In genomic region chr5:174159327-174160247, GRCh38 we compare ENCODE assay signal across 16 cellular contexts.
DNase-seq lines count a peak whose midpoint lies in the region; ATAC-seq and TF ChIP-seq lines count a peak whose summit lies in the region.
"Had no signal": no experiment of that assay in that cellular context is flagged by ENCODE, and none has a peak within 500 bp of the region (broad histone marks: within the 10 kb centered on the region; RNA-seq: fewer than 3 reads in every experiment).

No MANE protein-coding gene starts in this region.

- 76% methylated on average over 11 of the region's 12 CpGs for WGBS in esophagus muscularis mucosa

- no peak overlapping the region for H3K4me3 ChIP-seq in brain microvascular endothelial cell (ENCODE audit: low read depth, low read length)
- H3K4me3 ChIP-seq in esophagus muscularis mucosa: no peak overlapping the region
- H3K4me3 ChIP-seq: BLaER1, GM23338, mucosa of descending colon, psoas muscle, thyroid gland had no signal

- TF ChIP-seq CTCF in brain microvascular endothelial cell (IDR thresholded peaks at IDR 0.05; ENCODE audit: low read depth, low read length, missing control alignments): no peak
- TF ChIP-seq CTCF in esophagus muscularis mucosa (IDR thresholded peaks at IDR 0.05): no peak

- H3K27me3 ChIP-seq in brain microvascular endothelial cell (replicated peaks) (no peaks in the 10 kb centered on the region), esophagus muscularis mucosa (peaks cover 0 to 4% (median 0%) of the 10 kb centered on the region in 4 donors)
- H3K27me3 ChIP-seq: BLaER1, thyroid gland had no signal

- H3K36me3 ChIP-seq in brain microvascular endothelial cell (replicated peaks): no peaks in the 10 kb centered on the region
- no peaks in the 10 kb centered on the region for H3K36me3 ChIP-seq in esophagus muscularis mucosa
- H3K36me3 ChIP-seq: BLaER1, thyroid gland had no signal

- peaks cover 0 to 14% (median 6%) of the 10 kb centered on the region in 4 donors for H3K9me3 ChIP-seq in esophagus muscularis mucosa
- H3K9me3 ChIP-seq: BLaER1, psoas muscle, thyroid gland had no signal

- DNase-seq in AG20443 (ENCODE audit: low spot score): peak; percentile 78
- DNase-seq in LoVo (ENCODE audit: low spot score): peak; percentile 43
- DNase-seq in brain microvascular endothelial cell: peak; percentile 14
- DNase-seq in kidney tubule cell (ENCODE audit: low spot score): peak; percentile 60
- no peak for DNase-seq in NK-92 (lab: John Stamatoyannopoulos, UW; ENCODE audit: unreplicated experiment)
- DNase-seq in HuH-7.5 (ENCODE audit: low spot score): no peak
- DNase-seq in esophagus muscularis mucosa (ENCODE audit: extremely low spot score): no peak
- DNase-seq: activated naive CD4-positive, alpha-beta T cell treated with Interleukin-2 at 50 U/mL for 16 hours; cerebellar nuclear complex; MM.1S; mucosa of descending colon; thyroid gland had no signal

- H3K27ac ChIP-seq in brain microvascular endothelial cell (no peak overlapping the region), esophagus muscularis mucosa (replicated peaks in 1 of 4) (no peak overlapping the region)
- H3K27ac ChIP-seq: BLaER1, psoas muscle, thyroid gland had no signal

- no peaks in the 10 kb centered on the region for H3K4me1 ChIP-seq in esophagus muscularis mucosa
- H3K4me1 ChIP-seq: BLaER1, psoas muscle, thyroid gland had no signal

- in situ Hi-C loops in brain microvascular endothelial cell (cut with HindIII; ENCODE audit: low pct_ligation_motif_present, low sequenced_read_pairs): no loop called here

- TF ChIP-seq POLR2A in esophagus muscularis mucosa (IDR thresholded peaks at IDR 0.05; ENCODE audit: low read depth): no peak

- intact Hi-C loops in esophagus muscularis mucosa (cut with DNase I): no loop called here

- no peak for ATAC-seq in GM18511 (IDR thresholded peaks at IDR 0.05; ENCODE audit: unreplicated experiment)
- ATAC-seq: GM23338, mucosa of descending colon, psoas muscle had no signal

- TF ChIP-seq EP300 in esophagus muscularis mucosa (IDR thresholded peaks at IDR 0.05): no peak

Comparison
In these comparisons a context has a peak if more than half of its experiments do, and no peak if none do; other contexts are left out.
1. DNase-seq: peak in AG20443 (single experiment), LoVo (single experiment), brain microvascular endothelial cell (single experiment) and kidney tubule cell (single experiment); none in NK-92 (single experiment), HuH-7.5 (single experiment) and esophagus muscularis mucosa (single experiment).